28 cellular contexts compared by ENCODE assay signal in the genomic region with DNA sequence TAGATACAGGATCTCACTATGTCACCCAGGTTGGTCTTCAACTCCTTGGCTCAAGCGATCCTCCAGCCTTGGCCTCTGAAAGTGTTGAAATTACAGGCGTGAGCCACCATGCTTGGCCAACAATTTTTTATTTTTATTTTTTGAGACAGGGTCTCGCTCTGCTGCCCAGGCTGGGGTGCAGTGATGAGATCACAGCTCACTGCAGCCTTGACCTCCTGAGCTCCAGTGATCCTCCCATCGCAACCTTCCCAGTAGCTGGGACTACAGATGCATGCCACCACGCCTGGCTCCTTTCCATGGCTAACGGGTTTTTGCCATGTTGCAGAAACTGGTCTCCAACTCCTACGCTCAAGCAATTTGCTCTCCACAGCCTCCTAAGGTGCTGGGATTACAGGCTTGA. TPM values are rescaled to one million over a fixed set of nuclear protein-coding genes. Genes with fewer than 3 reads are reported as not detected.
DNase-seq lines count a peak whose midpoint lies in the region; ATAC-seq, FAIRE-seq and TF ChIP-seq lines count a peak whose summit lies in the region.
"Had no signal": no experiment of that assay in that cellular context is flagged by ENCODE, and none has a peak within 500 bp of the region (broad histone marks: within the 10 kb centered on the region; RNA-seq: fewer than 3 reads in every experiment).

No MANE protein-coding gene starts in this region.

- TF ChIP-seq CTCF in HepG2 (CRISPR knock-in tag; IDR thresholded peaks at IDR 0.05), result no peak
- TF ChIP-seq CTCF in right lobe of liver (IDR thresholded peaks at IDR 0.05), result no peak
- TF ChIP-seq CTCF in WTC11 (IDR thresholded peaks at IDR 0.05), result no peak
- no peak for TF ChIP-seq CTCF in chondrocyte (IDR thresholded peaks at IDR 0.05)
- no peak for TF ChIP-seq CTCF in spleen (IDR thresholded peaks at IDR 0.05 in 8 of 11, conservative IDR thresholded peaks at IDR 0.05 in 3 of 11)
- TF ChIP-seq CTCF in adrenal gland (IDR thresholded peaks at IDR 0.05), result no peak

- no peaks in the 10 kb centered on the region for H3K79me2 ChIP-seq in HepG2 (ENCODE audit: insufficient read depth, low read length)

- no peaks in the 10 kb centered on the region for H3K36me3 Mint-ChIP-seq in WTC11
- no peaks in the 10 kb centered on the region for H3K36me3 Mint-ChIP-seq in chondrocyte (ENCODE audit: low read depth)
- H3K36me3 Mint-ChIP-seq: CD14-positive monocyte; CD4-positive, alpha-beta memory T cell; CD4-positive, CD25-positive, alpha-beta regulatory T cell had no signal

- H3K9ac ChIP-seq in HepG2 (ENCODE audit: insufficient read depth, low read depth, low read length), result no peak overlapping the region
- H3K9ac ChIP-seq: BLaER1 had no signal

- no peak overlapping the region for H3K4me2 ChIP-seq in HepG2 (ENCODE audit: low read depth, low read length)
- H3K4me2 ChIP-seq: A549, BLaER1 had no signal

- no peak for FAIRE-seq in HepG2 (lab: Jason Lieb, UNC)
- FAIRE-seq: A549, GM12878, GM12892, GM18507 had no signal

- H3K27ac Mint-ChIP-seq in WTC11 (no peak overlapping the region), chondrocyte (ENCODE audit: unreplicated experiment) (no peak overlapping the region)
- H3K27ac Mint-ChIP-seq: CD4-positive, alpha-beta memory T cell; CD8-positive, alpha-beta memory T cell had no signal

- no peak overlapping the region for H3K4me3 Mint-ChIP-seq in WTC11
- no peak overlapping the region for H3K4me3 Mint-ChIP-seq in chondrocyte (ENCODE audit: unreplicated experiment)
- H3K4me3 Mint-ChIP-seq: CD14-positive monocyte; CD4-positive, alpha-beta memory T cell; CD4-positive, CD25-positive, alpha-beta regulatory T cell; CD8-positive, alpha-beta memory T cell had no signal

- POLR2A ChIA-PET in HepG2 (lab: Yijun Ruan, JAX), result interaction anchor here (1.0 to 3.0 kb wide), 4 partner anchors 8 to 61 kb away, joined by 3 to 36 read pairs (median 11); partner anchors contain the start of gene PIK3CB
- POLR2A ChIA-PET in WTC11 (lab: Charles Lee), result no interaction called here

- BruUV-seq in HepG2 (replicated peaks; lab: Mats Ljungman, UMichigan), result no TSS peak

- no peaks in the 10 kb centered on the region; the same call in 1 of the 2 replicates for H3K27me3 Mint-ChIP-seq in WTC11 (ENCODE audit: low read depth)
- no peaks in the 10 kb centered on the region for H3K27me3 Mint-ChIP-seq in chondrocyte (ENCODE audit: low read depth)

- CTCF ChIA-PET in HepG2 (lab: Yijun Ruan, JAX; ENCODE audit: low intra/inter-chr PET ratio, low total read pairs), result no interaction called here
- CTCF ChIA-PET in WTC11 (lab: Charles Lee), result interaction anchor here (1.5 kb wide), 1 partner anchor 60 kb away, joined by 10 read pairs; no protein-coding TSS in a partner anchor

- WGBS in HepG2 (ENCODE audit: low lambda C conversion rate), result 89% methylated on average over 7 of the region's 7 CpGs
- 85% methylated on average over 4 of the region's 7 CpGs for WGBS in right lobe of liver (ENCODE audit: insufficient coverage, low coverage, low lambda C conversion rate, missing lambda C conversion rate)
- 90 to 97% (median 94%) methylated on average over 7 of the region's 7 CpGs for WGBS in spleen, 5 donors
- WGBS in adrenal gland, 4 donors, result 90 to 95% (median 92%) methylated on average over 7 of the region's 7 CpGs

- in situ Hi-C loops in HepG2 (cut with HindIII; ENCODE audit: extremely low pct_ligation_motif_present, low pct_unique_long_range_greater_than_20kb), result no loop called here

- H3K4me3 ChIP-seq in HepG2 (replicated peaks in 1 of 3; ENCODE audit: insufficient read depth in 1 of 3, low read depth in 2 of 3, low read length in 3 of 3) (no peak overlapping the region), right lobe of liver (no peak overlapping the region), spleen (no peak overlapping the region), adrenal gland (no peak overlapping the region)
- H3K4me3 ChIP-seq: A549, BLaER1, GM12878 had no signal

- ATAC-seq in HepG2 (no peak), right lobe of liver (no peak), WTC11 (no peak)
- ATAC-seq: A549, GM12878 had no signal

- TF ChIP-seq RAD21 in HepG2 (CRISPR knock-in tag; IDR thresholded peaks at IDR 0.05), result no peak

- DNase-seq in HepG2 (ENCODE audit: low spot score), result no peak
- DNase-seq in right lobe of liver, result no peak
- no peak for DNase-seq in WTC11 (ENCODE audit: low spot score)
- DNase-seq in chondrocyte (ENCODE audit: low spot score), result peak; percentile 36
- DNase-seq in spleen, result peak; percentile 7
- DNase-seq in nucleus accumbens (lab: John Stamatoyannopoulos, UW), result no peak
- DNase-seq in hippocampal formation (lab: John Stamatoyannopoulos, UW), result no peak
- no peak for DNase-seq in adrenal gland
- DNase-seq: BE2C; C1 segment of cervical spinal cord; CD4-positive, alpha-beta memory T cell; CD4-positive, CD25-positive, alpha-beta regulatory T cell; CD8-positive, alpha-beta memory T cell; COR-L47; DMS 273 treated with DMSO at 0.1 percent for 48 hours; DMS153; DMS53; DMS79; DND-41; EL; GDM1 had no signal

- intact Hi-C loops in HepG2 (cut with micrococcal nuclease; ENCODE audit: unreplicated experiment), result no loop called here
- intact Hi-C loops in right lobe of liver (cut with DNase I), result no loop called here
- intact Hi-C loops in spleen (cut with DNase I; ENCODE audit: low total_unique reads), result no loop called here
- intact Hi-C loops in adrenal gland (cut with DNase I), result no loop called here

- H3K4me1 ChIP-seq in HepG2 (ENCODE audit: insufficient read depth, low read length) (peaks cover 60% of the 10 kb centered on the region), right lobe of liver (no peaks in the 10 kb centered on the region), spleen (peaks cover 0 to 4% (median 0%) of the 10 kb centered on the region in 6 donors), adrenal gland (replicated peaks in 1 of 2) (no peaks in the 10 kb centered on the region)
- H3K4me1 ChIP-seq: A549, BE2C, BLaER1 had no signal

- TF ChIP-seq EP300 in HepG2 (IDR thresholded peaks at IDR 0.05; ENCODE audit: low read depth in 2 of 2, low read length in 2 of 2), result no peak
- no peak for TF ChIP-seq EP300 in HepG2 (CRISPR knock-in tag; IDR thresholded peaks at IDR 0.05; ENCODE audit: borderline replicate concordance)

- H3K9me3 Mint-ChIP-seq in WTC11, result no peaks in the 10 kb centered on the region
- no peaks in the 10 kb centered on the region for H3K9me3 Mint-ChIP-seq in chondrocyte (ENCODE audit: low read depth)
- H3K9me3 Mint-ChIP-seq: CD4-positive, alpha-beta memory T cell; CD4-positive, CD25-positive, alpha-beta regulatory T cell; CD8-positive, alpha-beta memory T cell had no signal

- TF ChIP-seq POLR2A in HepG2 (IDR thresholded peaks at IDR 0.05; ENCODE audit: insufficient read depth in 1 of 2, low read depth in 2 of 2, low read length in 2 of 2) (no peak), right lobe of liver (IDR thresholded peaks at IDR 0.05) (no peak), spleen (IDR thresholded peaks at IDR 0.05) (no peak), adrenal gland (IDR thresholded peaks at IDR 0.05) (no peak)

- H3K9me3 ChIP-seq in HepG2 (ENCODE audit: low read length) (no peaks in the 10 kb centered on the region), right lobe of liver (no peaks in the 10 kb centered on the region), spleen (no peaks in the 10 kb centered on the region), adrenal gland (replicated peaks in 1 of 3) (no peaks in the 10 kb centered on the region)
- H3K9me3 ChIP-seq: A549, BE2C, BLaER1 had no signal

- no peak overlapping the region for H2AFZ ChIP-seq in HepG2 (ENCODE audit: low read length)

- H3K27ac ChIP-seq in HepG2 (ENCODE audit: extremely low read length, insufficient read depth, low read length) (no peak overlapping the region), right lobe of liver (no peak overlapping the region), spleen (no peak overlapping the region), adrenal gland (no peak overlapping the region)
- H3K27ac ChIP-seq: 22Rv1, A549, BLaER1 had no signal

- H4K20me1 ChIP-seq in HepG2 (ENCODE audit: insufficient read depth, low read length), result no peaks in the 10 kb centered on the region
- H4K20me1 ChIP-seq: BLaER1 had no signal

- H3K27me3 ChIP-seq in HepG2 (ENCODE audit: control insufficient read depth in 1 of 2, insufficient read depth in 2 of 2, low read length in 2 of 2) (no peaks in the 10 kb centered on the region), right lobe of liver (no peaks in the 10 kb centered on the region), spleen (replicated peaks in 1 of 7) (no peaks in the 10 kb centered on the region), adrenal gland (no peaks in the 10 kb centered on the region)
- H3K27me3 ChIP-seq: BE2C, BLaER1 had no signal

- H3K4me1 Mint-ChIP-seq in WTC11 (peaks cover 8% of the 10 kb centered on the region), chondrocyte (ENCODE audit: low read depth) (no peaks in the 10 kb centered on the region)
- H3K4me1 Mint-ChIP-seq: CD4-positive, alpha-beta memory T cell; CD4-positive, CD25-positive, alpha-beta regulatory T cell; CD8-positive, alpha-beta memory T cell had no signal

- H3K36me3 ChIP-seq in HepG2 (replicated peaks in 1 of 2; ENCODE audit: control insufficient read depth in 1 of 2, insufficient read depth in 2 of 2, low read length in 2 of 2) (no peaks in the 10 kb centered on the region), right lobe of liver (no peaks in the 10 kb centered on the region), spleen (no peaks in the 10 kb centered on the region), adrenal gland (replicated peaks in 1 of 2) (no peaks in the 10 kb centered on the region)
- H3K36me3 ChIP-seq: BE2C, BLaER1 had no signal

RNA-seq across cellular contexts. Expression of gene PIK3CB, which starts 20.2 kb away (rescaled TPM):
- total RNA-seq in HepG2 (2016; rRNA removed; fragmentation: Illumina TruSeq; extraction: Trizol) (6.6 and 18.6 TPM in 2 replicates), right lobe of liver (10 to 100 TPM; 12.1 to 20.9 (median 14.6) TPM), WTC11 (2021) (36.0 to 40.0 TPM (median 38.5 TPM) in 3 replicates), chondrocyte (19.5 to 25.9 TPM (median 21.2 TPM) in 3 replicates), spleen (10 to 100 TPM; 25.8 to 43.8 (median 37.9) TPM), adrenal gland (10 to 100 TPM; 12.0 to 26.0 (median 17.6) TPM)
- total RNA-seq in HepG2 (2016; cell fraction: cytosol; rRNA removed; fragmentation: Illumina TruSeq; extraction: Trizol; ENCODE audit: low read depth), result 6.5 and 9.2 TPM in 2 replicates
- total RNA-seq in HepG2 (2016; cell fraction: insoluble cytoplasmic fraction; rRNA removed; fragmentation: Illumina TruSeq; extraction: Trizol), result 6.4 and 18.1 TPM in 2 replicates
- total RNA-seq in HepG2 (2016; cell fraction: membrane; rRNA removed; fragmentation: Illumina TruSeq; extraction: Trizol), result 13.7 and 13.9 TPM in 2 replicates
- total RNA-seq in HepG2 (2016; cell fraction: nucleus; rRNA removed; fragmentation: Illumina TruSeq; extraction: Trizol), result 12.3 and 14.6 TPM in 2 replicates
- polyA plus RNA-seq in HepG2 (2011; rRNA removed) (18.7 and 23.8 TPM in 2 replicates), spleen (1 to 10 TPM; 4.6 to 9.1 (median 5.1) TPM), adrenal gland (10 to 100 TPM in 1 of 3 donors, 1 to 10 TPM in 2; 4.6 to 17.7 (median 7.5) TPM)
- polyA plus RNA-seq in HepG2 (2011; cell fraction: cytosol; rRNA removed), result 10.9 and 18.4 TPM in 2 replicates
- 13.0 and 17.3 TPM in 2 replicates for polyA plus RNA-seq in HepG2 (2011; cell fraction: nucleus; rRNA removed)
- 47.5 and 53.4 TPM in 2 replicates for polyA plus RNA-seq in HepG2 (2012)
- 2.2 and 2.4 TPM in 2 replicates for polyA plus RNA-seq in HepG2 (2016; cell fraction: cytosol; fragmentation: Illumina TruSeq; extraction: Trizol; ENCODE audit: low read depth)
- 23.5 TPM in 2 replicates for polyA plus RNA-seq in HepG2 (2016; cell fraction: insoluble cytoplasmic fraction; fragmentation: Illumina TruSeq; extraction: Trizol; ENCODE audit: low read depth)
- polyA plus RNA-seq in HepG2 (2016; cell fraction: membrane; fragmentation: Illumina TruSeq; extraction: Trizol; ENCODE audit: low read depth), result 7.7 and 9.3 TPM in 2 replicates
- polyA plus RNA-seq in HepG2 (2016; cell fraction: nucleus; fragmentation: Illumina TruSeq; extraction: Trizol; ENCODE audit: insufficient read depth, low read depth), result 13.6 and 13.7 TPM in 2 replicates
- polyA minus RNA-seq in HepG2 (2011; rRNA and poly(A)+ RNA removed; ENCODE audit: low replicate concordance), result 9.4 and 18.8 TPM in 2 replicates
- polyA minus RNA-seq in HepG2 (2011; cell fraction: cytosol; rRNA and poly(A)+ RNA removed), result 29.0 and 40.8 TPM in 2 replicates
- polyA minus RNA-seq in HepG2 (2011; cell fraction: nucleus; rRNA and poly(A)+ RNA removed), result 74.0 and 78.9 TPM in 2 replicates

Comparison
In these comparisons a context has a peak if more than half of its experiments do, and no peak if none do; other contexts are left out.
1. DNase-seq: peak in chondrocyte (single experiment) and spleen (single experiment); none in HepG2 (single experiment), right lobe of liver (0 of 3), WTC11 (single experiment), nucleus accumbens (0 of 56), hippocampal formation (0 of 2) and adrenal gland (0 of 7).
2. Of the 50 proteins assayed by ChIP-seq in both HepG2 and WTC11: peak only in HepG2: none; only in WTC11: none; in both: ZNF121; in neither: 49.